9 cellular contexts compared by ENCODE assay signal in genomic region chr14:23076785-23077408, GRCh38. TPM values are rescaled to one million over a fixed set of nuclear protein-coding genes. Genes with fewer than 3 reads are reported as not detected.
DNase-seq lines count a peak whose midpoint lies in the region; ATAC-seq and TF ChIP-seq lines count a peak whose summit lies in the region.
"Had no signal": no experiment of that assay in that cellular context is flagged by ENCODE, and none has a peak within 500 bp of the region (broad histone marks: within the 10 kb centered on the region; RNA-seq: fewer than 3 reads in every experiment).

No MANE protein-coding gene starts in this region.

- H3K9me3 ChIP-seq in heart left ventricle (no peaks in the 10 kb centered on the region), T-helper 17 cell (ENCODE audit: control insufficient read depth, low read length, poor library complexity, severe bottlenecking) (no peaks in the 10 kb centered on the region)

- H3K27ac ChIP-seq in heart left ventricle: peak overlapping the region in 1 of 12 donors; percentile 23

- WGBS in heart left ventricle, 4 donors: 60 to 67% (median 65%) methylated on average over 5 of the region's 5 CpGs

- ATAC-seq in heart left ventricle (no peak), T-helper 17 cell (peak; percentile 68), GM19463 (IDR thresholded peaks at IDR 0.05; ENCODE audit: unreplicated experiment) (no peak)

- no peaks in the 10 kb centered on the region for H3K9me3 Mint-ChIP-seq in type B pancreatic cell

- H3K27ac Mint-ChIP-seq in T-helper 17 cell: peak overlapping the region; percentile 41
- no peak overlapping the region for H3K27ac Mint-ChIP-seq in type B pancreatic cell

- H3K4me1 ChIP-seq in heart left ventricle: peaks cover 2 to 40% (median 17%) of the 10 kb centered on the region in 12 donors

- H3K27me3 Mint-ChIP-seq in T-helper 17 cell (no peaks in the 10 kb centered on the region), type B pancreatic cell (no peaks in the 10 kb centered on the region)

- H3K4me3 Mint-ChIP-seq in T-helper 17 cell: no peak overlapping the region
- H3K4me3 Mint-ChIP-seq in type B pancreatic cell: no peak overlapping the region

- TF ChIP-seq POLR2A in heart left ventricle (IDR thresholded peaks at IDR 0.05): no peak

- H3K36me3 Mint-ChIP-seq in T-helper 17 cell (ENCODE audit: low read depth) (peaks cover 5% of the 10 kb centered on the region), type B pancreatic cell (peaks cover 34% of the 10 kb centered on the region)

- no peaks in the 10 kb centered on the region for H3K27me3 ChIP-seq in heart left ventricle

- no peak for DNase-seq in heart left ventricle
- DNase-seq in cardiac septum (ENCODE audit: low spot score): no peak
- no peak for DNase-seq in T-helper 17 cell
- DNase-seq in iPS-NIHi7 (ENCODE audit: extremely low spot score): peak; percentile 29
- no peak for DNase-seq in type B pancreatic cell (ENCODE audit: extremely low spot score, unreplicated experiment)
- DNase-seq in activated effector memory CD4-positive, alpha-beta T cell treated with Interleukin-2 at 50 U/mL for 16 hours: no peak
- no peak for DNase-seq in stimulated activated naive CD4-positive, alpha-beta T cell (lab: John Stamatoyannopoulos, UW)

- H3K36me3 ChIP-seq in heart left ventricle: peaks cover 0 to 98% (median 97%) of the 10 kb centered on the region in 9 donors

- H3K4me1 Mint-ChIP-seq in T-helper 17 cell: peaks cover 13% of the 10 kb centered on the region
- H3K4me1 Mint-ChIP-seq in type B pancreatic cell (ENCODE audit: unreplicated experiment): peaks cover 10% of the 10 kb centered on the region

- peak; percentile 41 to 73 (median 58) for TF ChIP-seq CTCF in heart left ventricle (IDR thresholded peaks at IDR 0.05)
- peak; percentile 81 for TF ChIP-seq CTCF in type B pancreatic cell (conservative IDR thresholded peaks at IDR 0.05)

- intact Hi-C loops in heart left ventricle (cut with DNase I) (no loop called here), cardiac septum (cut with DNase I) (no loop called here)

- no peak overlapping the region for H3K4me3 ChIP-seq in heart left ventricle

RNA-seq across cellular contexts. Expression of gene ACIN1, which starts 18.0 kb away (rescaled TPM):
- total RNA-seq in heart left ventricle: 10 to 100 TPM; 42.0 to 91.2 (median 65.6) TPM
- 10 to 100 TPM; 46.2 to 71.5 TPM for polyA plus RNA-seq in heart left ventricle
- total RNA-seq in cardiac septum: 72.4 TPM
- total RNA-seq in T-helper 17 cell: 100 to 1,000 TPM; 264 to 298 TPM
- 214 and 342 TPM in 2 replicates for total RNA-seq in type B pancreatic cell (ENCODE audit: low replicate concordance)

RNA-seq across cellular contexts. Expression of gene C14orf119, which starts 18.4 kb away (rescaled TPM):
- 10 to 100 TPM; 15.3 to 35.9 (median 29.6) TPM for total RNA-seq in heart left ventricle
- polyA plus RNA-seq in heart left ventricle: 10 to 100 TPM in 1 of 2 donors, 1 to 10 TPM in 1; 8.1 to 47.7 TPM
- total RNA-seq in cardiac septum: 28.9 TPM
- 10 to 100 TPM; 10.5 to 11.6 TPM for total RNA-seq in T-helper 17 cell
- 53.0 and 67.2 TPM in 2 replicates for total RNA-seq in type B pancreatic cell (ENCODE audit: low replicate concordance)

RNA-seq across cellular contexts. Expression of gene CDH24, which starts 19.6 kb away (rescaled TPM):
- 1 to 10 TPM in 8 of 9 donors, under 1 TPM in 1; 0.72 to 3.3 (median 1.9) TPM for total RNA-seq in heart left ventricle
- 1 to 10 TPM; 1.6 to 2.8 TPM for polyA plus RNA-seq in heart left ventricle
- total RNA-seq in cardiac septum: 2.6 TPM
- 1 to 10 TPM; 1.6 to 1.8 TPM for total RNA-seq in T-helper 17 cell
- total RNA-seq in type B pancreatic cell (ENCODE audit: low replicate concordance): 7.9 and 20.4 TPM in 2 replicates

RNA-seq across cellular contexts. Expression of gene CIROP, which starts 27.9 kb away (rescaled TPM):
- total RNA-seq in heart left ventricle (not detected), cardiac septum (not detected), T-helper 17 cell (not detected), type B pancreatic cell (ENCODE audit: low replicate concordance) (0.19 and 0.40 TPM in 2 replicates)
- polyA plus RNA-seq in heart left ventricle: not detected
- total RNA-seq: NCI-H460 had no signal

RNA-seq across cellular contexts. Expression of gene PSMB11, which starts 34.9 kb away (rescaled TPM):
- total RNA-seq in heart left ventricle (not detected), cardiac septum (not detected), T-helper 17 cell (not detected), type B pancreatic cell (ENCODE audit: low replicate concordance) (not detected in 2 replicates)
- polyA plus RNA-seq in heart left ventricle: not detected
- total RNA-seq: NCI-H460 had no signal
